Comparison of ENCODE assay signal across 13 cellular contexts in the genomic region with DNA sequence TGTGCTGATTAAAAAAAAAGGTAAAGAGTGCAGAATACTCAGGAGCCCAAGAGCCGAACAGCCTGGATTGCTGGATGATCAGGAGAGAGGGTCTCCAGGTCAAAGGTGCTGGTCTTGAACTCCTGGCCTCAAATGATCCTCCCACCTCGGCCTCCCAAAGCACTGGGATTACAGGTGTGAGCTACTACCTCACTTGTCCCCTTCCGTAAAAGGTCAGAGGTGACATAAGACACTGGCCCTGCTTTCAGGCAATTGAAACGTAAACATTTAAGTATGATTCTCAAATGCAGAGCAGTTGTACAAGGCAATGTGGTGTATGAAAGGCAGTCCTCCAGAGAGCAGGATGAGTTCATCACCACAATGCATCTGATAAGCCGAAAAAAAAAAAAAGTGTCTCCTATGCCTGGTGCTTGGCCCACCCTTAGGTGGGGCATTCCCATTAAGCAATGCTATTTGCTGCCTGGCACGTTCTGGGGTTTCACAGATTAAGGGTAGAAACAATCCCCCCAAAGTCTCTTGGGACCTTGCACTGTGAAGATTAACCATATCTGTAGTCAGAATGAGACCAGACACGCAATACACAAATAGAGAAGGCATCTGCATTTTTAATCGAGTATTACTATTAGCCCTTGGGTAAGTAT. TPM values are rescaled to one million over a fixed set of nuclear protein-coding genes. Genes with fewer than 3 reads are reported as not detected.
DNase-seq lines count a peak whose midpoint lies in the region; ATAC-seq, FAIRE-seq and TF ChIP-seq lines count a peak whose summit lies in the region.
"Had no signal": no experiment of that assay in that cellular context is flagged by ENCODE, and none has a peak within 500 bp of the region (broad histone marks: within the 10 kb centered on the region; RNA-seq: fewer than 3 reads in every experiment).

No MANE protein-coding gene starts in this region.

- ATAC-seq in GM19395 (IDR thresholded peaks at IDR 0.05; ENCODE audit: unreplicated experiment) (peak; percentile 68), HG02840 (IDR thresholded peaks at IDR 0.05; ENCODE audit: low FRiP score, unreplicated experiment) (peak; percentile 60), HG03520 (IDR thresholded peaks at IDR 0.05; ENCODE audit: unreplicated experiment) (peak; percentile 60)

- FAIRE-seq in GM12892 (lab: Jason Lieb, UNC) = peak; percentile 21

- DNase-seq in GM12892 (ENCODE audit: insufficient read length) (no peak), NCI-H2196 (lab: John Stamatoyannopoulos, UW; ENCODE audit: unreplicated experiment) (no peak), midbrain (lab: John Stamatoyannopoulos, UW) (no peak), NOMO-1 treated with DMSO at 0.1 percent for 48 hours (lab: John Stamatoyannopoulos, UW; ENCODE audit: unreplicated experiment) (no peak), NCI-H128 (lab: John Stamatoyannopoulos, UW; ENCODE audit: unreplicated experiment) (no peak)
- DNase-seq: activated CD4-positive, alpha-beta T cell treated with anti-CD3 and anti-CD28 coated beads for 48 hours; activated naive CD4-positive, alpha-beta T cell treated with anti-CD3 and anti-CD28 coated beads, Interleukin-2, amount 10 ng/mL, durations not matched to agents 7 days and 5 days; islet precursor cell; NCI-H226; SJCRH30 had no signal

- no peak for TF ChIP-seq POLR2A in GM12892 (IDR thresholded peaks at IDR 0.05; ENCODE audit: low read depth, low read length)

RNA-seq across cellular contexts. Expression of gene PARP1, which starts 47.7 kb away (rescaled TPM):
- 146 TPM for polyA plus RNA-seq in GM12892 (2012; ENCODE audit: missing spikeins)

RNA-seq across cellular contexts. Expression of gene LIN9, which starts 51.3 kb away (rescaled TPM):
- polyA plus RNA-seq in GM12892 (2012; ENCODE audit: missing spikeins) = 4.3 TPM
